Comparison of ENCODE assay signal across 15 cellular contexts in the genomic region with DNA sequence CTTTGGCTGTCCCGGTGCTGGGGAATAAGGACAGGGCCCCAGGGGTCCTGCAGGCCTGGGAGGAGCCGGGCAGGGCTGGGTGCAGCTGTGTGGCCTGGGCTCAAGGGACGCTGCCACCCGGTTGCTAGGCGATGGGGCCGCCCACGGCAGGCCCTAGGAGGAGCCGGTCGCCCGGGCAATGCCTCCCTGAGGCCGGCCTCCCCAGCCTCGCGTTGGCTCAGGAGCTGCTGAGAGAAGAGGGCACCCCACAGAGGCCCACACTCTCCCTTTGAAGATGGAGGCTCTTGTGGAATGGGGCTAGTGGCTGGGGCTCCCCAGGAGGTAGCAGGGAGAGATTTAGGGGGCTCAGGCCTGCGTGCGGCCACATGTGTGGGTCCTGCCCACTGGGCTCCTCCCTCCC. TPM values are rescaled to one million over a fixed set of nuclear protein-coding genes. Genes with fewer than 3 reads are reported as not detected.
DNase-seq lines count a peak whose midpoint lies in the region; ATAC-seq and TF ChIP-seq lines count a peak whose summit lies in the region.
"Had no signal": no experiment of that assay in that cellular context is flagged by ENCODE, and none has a peak within 500 bp of the region (broad histone marks: within the 10 kb centered on the region; RNA-seq: fewer than 3 reads in every experiment).

A gene (minus strand): TSS at position 109 of the 400 bp plus-strand sequence. CDS start 120 bp downstream, outside the sequence.

- H3K4me2 ChIP-seq in neural progenitor cell: peak within 1 kb of the TSS; percentile 61

- no peaks in the 10 kb centered on the region for H3K27me3 ChIP-seq in neural progenitor cell
- H3K27me3 ChIP-seq in dorsolateral prefrontal cortex: no peaks in the 10 kb centered on the region

- no peaks in the 10 kb centered on the region for H3K9me3 ChIP-seq in neural progenitor cell (ENCODE audit: low read depth)

- intact Hi-C loops in dorsolateral prefrontal cortex (cut with DNase I): no loop called here

- H3K36me3 Mint-ChIP-seq in central memory CD8-positive, alpha-beta T cell (ENCODE audit: insufficient read depth): no peaks in the 10 kb centered on the region
- H3K36me3 Mint-ChIP-seq in neural progenitor cell: no peaks in the 10 kb centered on the region

- H3K4me1 ChIP-seq in neural progenitor cell: peaks cover 14% of the 10 kb centered on the region

- no peak within 1 kb of the TSS for H3K9ac ChIP-seq in neural progenitor cell

- DNase-seq in NCI-H345 (lab: John Stamatoyannopoulos, UW) (peak; percentile 3), NCI-H345 treated with DMSO at 0.1 percent for 48 hours (lab: John Stamatoyannopoulos, UW; ENCODE audit: unreplicated experiment) (no peak), NCI-H146 (lab: John Stamatoyannopoulos, UW) (peak; percentile 85), neural progenitor cell (ENCODE audit: low spot score) (peak; percentile 76), dorsolateral prefrontal cortex (no peak), cortex of kidney (lab: John Stamatoyannopoulos, UW) (no peak)
- DNase-seq in central memory CD8-positive, alpha-beta T cell (ENCODE audit: low spot score in 2 of 2): no peak
- DNase-seq: activated CD4-positive, alpha-beta T cell treated with anti-CD3 and anti-CD28 coated beads, Interleukin-2, amount 50 U/mL, for 1 hour; effector CD8-positive, alpha-beta T cell; NCI-H2107; trophoblast cell had no signal

- H3F3A ChIP-seq in neural progenitor cell (ENCODE audit: low read depth): peaks cover 12% of the 10 kb centered on the region

- H3K27me3 Mint-ChIP-seq in central memory CD8-positive, alpha-beta T cell: no peaks in the 10 kb centered on the region
- peaks cover 17% of the 10 kb centered on the region for H3K27me3 Mint-ChIP-seq in neural progenitor cell (ENCODE audit: insufficient read depth, low read depth)

- H3K4me1 Mint-ChIP-seq in central memory CD8-positive, alpha-beta T cell: peaks cover 25% of the 10 kb centered on the region
- H3K4me1 Mint-ChIP-seq in neural progenitor cell: peaks cover 42% of the 10 kb centered on the region

- no peak within 1 kb of the TSS for H3K27ac ChIP-seq in neural progenitor cell
- no peak within 1 kb of the TSS for H3K27ac ChIP-seq in dorsolateral prefrontal cortex

- H2AFZ ChIP-seq in neural progenitor cell (replicated peaks): peak within 1 kb of the TSS; percentile 40

- no peak for TF ChIP-seq CTCF in neural progenitor cell (IDR thresholded peaks at IDR 0.05)
- no peak for TF ChIP-seq CTCF in dorsolateral prefrontal cortex (IDR thresholded peaks at IDR 0.05 in 54 of 56, conservative IDR thresholded peaks at IDR 0.05 in 2 of 56; ENCODE audit: low read depth in 1 of 56, partially characterized antibody in 56 of 56)

- no peak within 1 kb of the TSS for H3K4me3 Mint-ChIP-seq in central memory CD8-positive, alpha-beta T cell
- peak within 1 kb of the TSS; percentile 63 for H3K4me3 Mint-ChIP-seq in neural progenitor cell

- no peaks in the 10 kb centered on the region for H3K36me3 ChIP-seq in neural progenitor cell

- no peaks in the 10 kb centered on the region for H3K79me2 ChIP-seq in neural progenitor cell (ENCODE audit: low read depth)

- no peaks in the 10 kb centered on the region for H4K20me1 ChIP-seq in neural progenitor cell (ENCODE audit: low read depth)

- H3K27ac Mint-ChIP-seq in central memory CD8-positive, alpha-beta T cell (ENCODE audit: low read depth): peak within 1 kb of the TSS; percentile 60
- H3K27ac Mint-ChIP-seq in neural progenitor cell: peak within 1 kb of the TSS; percentile 84

- H3K4me3 ChIP-seq in neural progenitor cell (no peak within 1 kb of the TSS), dorsolateral prefrontal cortex (no peak within 1 kb of the TSS)

- no peak for ATAC-seq in central memory CD8-positive, alpha-beta T cell (replicated peaks; ENCODE audit: extremely low read depth, poor library complexity, severe bottlenecking)
- ATAC-seq in HG02759 (IDR thresholded peaks at IDR 0.05; ENCODE audit: unreplicated experiment): no peak

- no peaks in the 10 kb centered on the region for H3K9me3 Mint-ChIP-seq in central memory CD8-positive, alpha-beta T cell
- no peaks in the 10 kb centered on the region for H3K9me3 Mint-ChIP-seq in neural progenitor cell

RNA-seq across cellular contexts. Expression of the gene that starts here (rescaled TPM):
- total RNA-seq in neural progenitor cell (ENCODE audit: low replicate concordance) (0.43 TPM in 1 of 2 replicates, not detected in the other), dorsolateral prefrontal cortex (under 1 TPM in 6 of 120 experiments, not detected in 114; 0.39 to 0.83 (median 0.59) TPM)
- total RNA-seq: fibroblast of villous mesenchyme; mononuclear cell; T-helper 1 cell treated with Interleukin-12 subunit alpha and Interleukin-12 subunit beta and Interleukin-4 antibody, amounts not matched to agents 30 ng/mL and 1 ng/mL, for 36 hours had no signal

Comparison
In these comparisons a context has a peak if more than half of its experiments do, and no peak if none do; other contexts are left out.
1. DNase-seq: peak in NCI-H345 (single experiment) and NCI-H146 (single experiment); none in NCI-H345 treated with DMSO at 0.1 percent for 48 hours (single experiment), central memory CD8-positive, alpha-beta T cell (0 of 2), dorsolateral prefrontal cortex (0 of 10) and cortex of kidney (single experiment).
2. Peak in DNase-seq and H3K4me2 ChIP-seq in neural progenitor cell; RNA of the gene not detected or under 1 TPM.